Comparison of ENCODE assay signal across 8 cellular contexts in genomic region chr4:83599183-83599582, GRCh38.
DNase-seq lines count a peak whose midpoint lies in the region; ATAC-seq and TF ChIP-seq lines count a peak whose summit lies in the region.

No MANE protein-coding gene starts in this region.

- no peaks in the 10 kb centered on the region for H3K4me1 Mint-ChIP-seq in GM23338

- ATAC-seq in GM23338 (peak; percentile 95), HG03354 (IDR thresholded peaks at IDR 0.05; ENCODE audit: poor library complexity, severe bottlenecking, unreplicated experiment) (no peak)

- H4K20me1 ChIP-seq in GM23338 (replicated peaks; ENCODE audit: insufficient read depth) = no peaks in the 10 kb centered on the region

- H3K36me3 Mint-ChIP-seq in GM23338 (ENCODE audit: low read depth) = no peaks in the 10 kb centered on the region

- H3K27me3 ChIP-seq in GM23338 (ENCODE audit: insufficient read depth) = no peaks in the 10 kb centered on the region

- DNase-seq in GM12864 (ENCODE audit: low read depth) (peak; percentile 27), GM23338 (ENCODE audit: low spot score) (peak; percentile 63), NCI-H226 (peak; percentile 62), fibroblast of peridontal ligament (ENCODE audit: extremely low read depth) (peak; percentile 40), GM19238 (ENCODE audit: insufficient read length, low spot score) (no peak), ureter (ENCODE audit: low spot score) (no peak), GM13976 (ENCODE audit: low spot score) (no peak)

- no peak overlapping the region for H3K4me2 ChIP-seq in GM23338

- no peak overlapping the region for H3K27ac Mint-ChIP-seq in GM23338

- no peaks in the 10 kb centered on the region; the same call in 1 of the 2 replicates for H3K9me2 ChIP-seq in GM23338 (ENCODE audit: insufficient read depth)

- in situ Hi-C loops in GM13976 (cut with MboI; ENCODE audit: low sequenced_read_pairs, unreplicated experiment) = no loop called here

- H3K9me3 Mint-ChIP-seq in GM23338 = no peaks in the 10 kb centered on the region

- H3K4me3 ChIP-seq in GM12864 (ENCODE audit: low read depth, low read length) (no peak overlapping the region), GM23338 (no peak overlapping the region)

- no peak overlapping the region for H3K4me3 Mint-ChIP-seq in GM23338

- no peaks in the 10 kb centered on the region for H3K4me1 ChIP-seq in GM23338 (ENCODE audit: insufficient read depth)

- peaks cover 2% of the 10 kb centered on the region for H3K27me3 Mint-ChIP-seq in GM23338 (ENCODE audit: insufficient read depth, low read depth, poor library complexity)

- no peak overlapping the region; the same call in 1 of the 2 replicates for H2AFZ ChIP-seq in GM23338

- no peaks in the 10 kb centered on the region for H3K36me3 ChIP-seq in GM23338 (ENCODE audit: insufficient read depth)

- H3K27ac ChIP-seq in GM23338 (ENCODE audit: low read depth) = no peak overlapping the region

- TF ChIP-seq CTCF in GM12864 (IDR thresholded peaks at IDR 0.05; ENCODE audit: low read depth, low read length, missing control alignments) (no peak), GM23338 (conservative IDR thresholded peaks at IDR 0.05; ENCODE audit: low read depth in 2 of 2) (no peak), GM13976 (IDR thresholded peaks at IDR 0.05; ENCODE audit: borderline replicate concordance, control extremely low read depth, extremely low read depth, insufficient read depth, missing control alignments) (no peak)

- H3F3A ChIP-seq in GM23338 (replicated peaks; ENCODE audit: low read depth) = no peaks in the 10 kb centered on the region

- no peaks in the 10 kb centered on the region for H3K79me2 ChIP-seq in GM23338 (replicated peaks; ENCODE audit: insufficient read depth)

TF ChIP-seq in GM23338, 12 proteins besides CTCF, POLR2A, EP300 and RAD21:
- TF ChIP-seq NANOG (IDR thresholded peaks at IDR 0.05; ENCODE audit: borderline replicate concordance) (no peak), EZH2 (IDR thresholded peaks at IDR 0.05; ENCODE audit: low read depth, unreplicated experiment) (no peak), ETS1 (IDR thresholded peaks at IDR 0.05) (0 out of 2 replicates have a peak, but pooled peaks have one; percentile 36), CREB1 (CRISPR knock-in tag; IDR thresholded peaks at IDR 0.05; ENCODE audit: low read depth) (no peak), ZNF462 (CRISPR knock-in tag; IDR thresholded peaks at IDR 0.05) (no peak), ZNF331 (CRISPR knock-in tag; IDR thresholded peaks at IDR 0.05; ENCODE audit: low read depth) (no peak)
TF ChIP-seq in GM23338: peak in this region for 1.

Comparison
In these comparisons a context has a peak if more than half of its experiments do, and no peak if none do; other contexts are left out.
1. DNase-seq: peak in GM12864 (single experiment), GM23338 (single experiment), NCI-H226 (single experiment) and fibroblast of peridontal ligament (single experiment); none in GM19238 (single experiment), ureter (single experiment) and GM13976 (single experiment).